1 cellular context compared by ENCODE assay signal in the genomic region with DNA sequence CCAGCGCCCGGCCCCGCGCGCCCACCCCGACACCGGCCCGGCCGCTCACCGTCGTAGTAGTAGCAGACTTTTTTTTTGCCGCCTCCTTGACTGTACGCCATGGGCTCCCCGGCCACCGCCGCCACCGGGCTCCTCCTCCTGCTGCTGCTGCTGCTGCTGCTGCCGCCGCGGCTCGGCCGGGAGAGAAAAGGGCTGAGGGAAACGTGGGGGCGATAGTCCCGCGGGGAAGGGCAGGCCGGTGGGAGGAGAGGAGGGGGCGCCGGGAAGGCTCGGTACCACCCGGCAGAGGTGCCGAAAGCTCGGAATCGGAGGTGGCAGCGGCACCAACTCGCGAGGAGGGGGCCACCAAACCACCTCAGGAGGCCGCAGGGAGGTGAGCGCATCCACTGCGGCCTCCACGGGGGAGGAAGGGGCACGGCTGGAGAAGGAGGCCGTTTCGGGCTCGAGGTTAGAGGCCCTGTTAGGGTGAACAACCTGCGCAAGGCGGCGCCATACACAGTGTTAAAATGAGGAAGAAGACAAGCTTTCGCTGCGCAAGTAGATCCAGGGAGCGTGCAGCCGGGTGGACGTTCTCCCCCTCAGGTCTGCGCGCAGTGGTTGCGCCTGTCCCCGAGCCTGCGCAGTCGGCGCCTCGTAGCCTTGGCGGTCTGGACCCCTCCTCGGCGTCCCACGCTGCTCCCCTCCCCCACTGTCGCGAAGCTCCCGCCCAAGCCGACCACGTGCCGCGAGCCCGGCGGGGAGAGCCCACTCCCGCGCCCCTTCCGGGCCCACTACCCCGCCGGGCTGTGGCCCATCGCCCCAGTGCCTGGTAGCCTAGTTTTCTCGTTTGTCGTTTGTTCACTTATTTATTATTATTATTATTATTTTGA.
TF ChIP-seq lines count a peak whose summit lies in the region.

A gene (minus strand): TSS at position 341 of the 869 bp plus-strand sequence. CDS start 240 bp downstream, at position 101.

TF ChIP-seq in H1, 55 proteins besides CTCF, POLR2A, EP300 and RAD21:
- TF ChIP-seq, protein P1, sequence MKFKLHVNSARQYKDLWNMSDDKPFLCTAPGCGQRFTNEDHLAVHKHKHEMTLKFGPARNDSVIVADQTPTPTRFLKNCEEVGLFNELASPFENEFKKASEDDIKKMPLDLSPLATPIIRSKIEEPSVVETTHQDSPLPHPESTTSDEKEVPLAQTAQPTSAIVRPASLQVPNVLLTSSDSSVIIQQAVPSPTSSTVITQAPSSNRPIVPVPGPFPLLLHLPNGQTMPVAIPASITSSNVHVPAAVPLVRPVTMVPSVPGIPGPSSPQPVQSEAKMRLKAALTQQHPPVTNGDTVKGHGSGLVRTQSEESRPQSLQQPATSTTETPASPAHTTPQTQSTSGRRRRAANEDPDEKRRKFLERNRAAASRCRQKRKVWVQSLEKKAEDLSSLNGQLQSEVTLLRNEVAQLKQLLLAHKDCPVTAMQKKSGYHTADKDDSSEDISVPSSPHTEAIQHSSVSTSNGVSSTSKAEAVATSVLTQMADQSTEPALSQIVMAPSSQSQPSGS (IDR thresholded peaks at IDR 0.05; ENCODE audit: low read length), result 0 out of 2 replicates have a peak, but pooled peaks have one; percentile 33
- TF ChIP-seq GABPA (IDR thresholded peaks at IDR 0.05; ENCODE audit: borderline replicate concordance, insufficient read depth, low read length) (no peak), TAF1 (IDR thresholded peaks at IDR 0.05; ENCODE audit: low read depth, low read length) (peak; percentile 79), NRF1 (IDR thresholded peaks at IDR 0.05; ENCODE audit: low read depth, low read length) (peak; percentile 67), HDAC2 (IDR thresholded peaks at IDR 0.05; ENCODE audit: borderline replicate concordance in 1 of 2, low read depth in 2 of 2, low read length in 2 of 2) (peak; percentile 92 to 98), SP1 (IDR thresholded peaks at IDR 0.05; ENCODE audit: low read depth, low read length) (no peak), RFX5 (IDR thresholded peaks at IDR 0.05; ENCODE audit: borderline replicate concordance, low read depth, low read length) (no peak), TAF7 (optimal IDR thresholded peaks at IDR 0.05; ENCODE audit: borderline replicate concordance, low read depth, low read length) (peak; percentile 16), BACH1 (IDR thresholded peaks at IDR 0.05; ENCODE audit: low read length) (no peak; the same call in 1 of the 2 replicates), CHD1 (IDR thresholded peaks at IDR 0.05; ENCODE audit: low read depth, low read length) (peak; percentile 96), POLR2AphosphoS5 (IDR thresholded peaks at IDR 0.05; ENCODE audit: low read depth, low read length) (peak; percentile 87), SP2 (IDR thresholded peaks at IDR 0.05; ENCODE audit: low read length) (no peak), KDM5A (IDR thresholded peaks at IDR 0.05; ENCODE audit: low read length) (no peak), ASH2L (IDR thresholded peaks at IDR 0.05; ENCODE audit: low read length) (peak; percentile 80), JUND (IDR thresholded peaks at IDR 0.05; ENCODE audit: low read length) (peak; percentile 97), SIN3A (conservative IDR thresholded peaks at IDR 0.05 in 1 of 2, IDR thresholded peaks at IDR 0.05 in 1 of 2; ENCODE audit: low read depth in 1 of 2, low read length in 2 of 2) (0 out of 4 replicates have a peak, but pooled peaks of 1 of the 2 experiments have one; percentile 26), CEBPB (IDR thresholded peaks at IDR 0.05; ENCODE audit: low read depth, low read length) (no peak), RBBP5 (IDR thresholded peaks at IDR 0.05; ENCODE audit: borderline replicate concordance, low read depth, low read length) (peak; percentile 56; the same call in 1 of the 2 replicates), EGR1 (IDR thresholded peaks at IDR 0.05; ENCODE audit: borderline replicate concordance, low read depth, low read length) (peak; percentile 38; the same call in 1 of the 2 replicates), POU5F1 (IDR thresholded peaks at IDR 0.05; ENCODE audit: low read depth, low read length) (no peak), RNF2 (IDR thresholded peaks at IDR 0.05; ENCODE audit: borderline replicate concordance, low read depth, low read length, missing control alignments, poor library complexity, severe bottlenecking) (peak; percentile 45), TEAD4 (IDR thresholded peaks at IDR 0.05; ENCODE audit: low read depth, low read length) (no peak), CREB1 (IDR thresholded peaks at IDR 0.05) (peak; percentile 37), SIRT6 (IDR thresholded peaks at IDR 0.05; ENCODE audit: low read length) (no peak), SRF (IDR thresholded peaks at IDR 0.05; ENCODE audit: low read depth, low read length) (no peak), NANOG (IDR thresholded peaks at IDR 0.05; ENCODE audit: insufficient read depth, low read depth, low read length, poor library complexity, severe bottlenecking) (peak; percentile 40), TCF12 (IDR thresholded peaks at IDR 0.05; ENCODE audit: low read depth, low read length) (0 out of 2 replicates have a peak, but pooled peaks have one; percentile 61), CBX8 (IDR thresholded peaks at IDR 0.05; ENCODE audit: borderline replicate concordance, low read depth, low read length) (no peak), RXRA (IDR thresholded peaks at IDR 0.05; ENCODE audit: insufficient read depth, low read depth, low read length) (no peak), SP4 (IDR thresholded peaks at IDR 0.05; ENCODE audit: low read length) (peak; percentile 88), TBP (IDR thresholded peaks at IDR 0.05; ENCODE audit: low read depth, low read length) (peak; percentile 60), YY1 (IDR thresholded peaks at IDR 0.05; ENCODE audit: low read depth, low read length) (peak; percentile 5; the same call in 1 of the 2 replicates), CTBP2 (IDR thresholded peaks at IDR 0.05; ENCODE audit: borderline replicate concordance, insufficient read depth, insufficient read length, low read length) (no peak), KDM4A (IDR thresholded peaks at IDR 0.05; ENCODE audit: low read depth, low read length, severe bottlenecking) (peak; percentile 35), SUZ12 (IDR thresholded peaks at IDR 0.05; ENCODE audit: low read length) (no peak; the same call in 1 of the 2 replicates), PHF8 (conservative IDR thresholded peaks at IDR 0.05; ENCODE audit: low read depth, low read length) (peak; percentile 73), BRCA1 (IDR thresholded peaks at IDR 0.05; ENCODE audit: low read depth, low read length) (peak; percentile 47; the same call in 1 of the 2 replicates), GTF2F1 (IDR thresholded peaks at IDR 0.05; ENCODE audit: borderline replicate concordance, low read depth, low read length) (peak; percentile 27; the same call in 1 of the 2 replicates), CHD2 (IDR thresholded peaks at IDR 0.05; ENCODE audit: low read length) (peak; percentile 57)
- TF ChIP-seq, protein P2, sequence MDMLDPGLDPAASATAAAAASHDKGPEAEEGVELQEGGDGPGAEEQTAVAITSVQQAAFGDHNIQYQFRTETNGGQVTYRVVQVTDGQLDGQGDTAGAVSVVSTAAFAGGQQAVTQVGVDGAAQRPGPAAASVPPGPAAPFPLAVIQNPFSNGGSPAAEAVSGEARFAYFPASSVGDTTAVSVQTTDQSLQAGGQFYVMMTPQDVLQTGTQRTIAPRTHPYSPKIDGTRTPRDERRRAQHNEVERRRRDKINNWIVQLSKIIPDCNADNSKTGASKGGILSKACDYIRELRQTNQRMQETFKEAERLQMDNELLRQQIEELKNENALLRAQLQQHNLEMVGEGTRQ (IDR thresholded peaks at IDR 0.05; ENCODE audit: low read length), result peak; percentile 65
- TF ChIP-seq, protein P3, sequence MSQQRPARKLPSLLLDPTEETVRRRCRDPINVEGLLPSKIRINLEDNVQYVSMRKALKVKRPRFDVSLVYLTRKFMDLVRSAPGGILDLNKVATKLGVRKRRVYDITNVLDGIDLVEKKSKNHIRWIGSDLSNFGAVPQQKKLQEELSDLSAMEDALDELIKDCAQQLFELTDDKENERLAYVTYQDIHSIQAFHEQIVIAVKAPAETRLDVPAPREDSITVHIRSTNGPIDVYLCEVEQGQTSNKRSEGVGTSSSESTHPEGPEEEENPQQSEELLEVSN (IDR thresholded peaks at IDR 0.05), result peak; percentile 100
- TF ChIP-seq, protein P4, sequence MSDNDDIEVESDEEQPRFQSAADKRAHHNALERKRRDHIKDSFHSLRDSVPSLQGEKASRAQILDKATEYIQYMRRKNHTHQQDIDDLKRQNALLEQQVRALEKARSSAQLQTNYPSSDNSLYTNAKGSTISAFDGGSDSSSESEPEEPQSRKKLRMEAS (IDR thresholded peaks at IDR 0.05), result peak; percentile 100
- TF ChIP-seq, protein P5, sequence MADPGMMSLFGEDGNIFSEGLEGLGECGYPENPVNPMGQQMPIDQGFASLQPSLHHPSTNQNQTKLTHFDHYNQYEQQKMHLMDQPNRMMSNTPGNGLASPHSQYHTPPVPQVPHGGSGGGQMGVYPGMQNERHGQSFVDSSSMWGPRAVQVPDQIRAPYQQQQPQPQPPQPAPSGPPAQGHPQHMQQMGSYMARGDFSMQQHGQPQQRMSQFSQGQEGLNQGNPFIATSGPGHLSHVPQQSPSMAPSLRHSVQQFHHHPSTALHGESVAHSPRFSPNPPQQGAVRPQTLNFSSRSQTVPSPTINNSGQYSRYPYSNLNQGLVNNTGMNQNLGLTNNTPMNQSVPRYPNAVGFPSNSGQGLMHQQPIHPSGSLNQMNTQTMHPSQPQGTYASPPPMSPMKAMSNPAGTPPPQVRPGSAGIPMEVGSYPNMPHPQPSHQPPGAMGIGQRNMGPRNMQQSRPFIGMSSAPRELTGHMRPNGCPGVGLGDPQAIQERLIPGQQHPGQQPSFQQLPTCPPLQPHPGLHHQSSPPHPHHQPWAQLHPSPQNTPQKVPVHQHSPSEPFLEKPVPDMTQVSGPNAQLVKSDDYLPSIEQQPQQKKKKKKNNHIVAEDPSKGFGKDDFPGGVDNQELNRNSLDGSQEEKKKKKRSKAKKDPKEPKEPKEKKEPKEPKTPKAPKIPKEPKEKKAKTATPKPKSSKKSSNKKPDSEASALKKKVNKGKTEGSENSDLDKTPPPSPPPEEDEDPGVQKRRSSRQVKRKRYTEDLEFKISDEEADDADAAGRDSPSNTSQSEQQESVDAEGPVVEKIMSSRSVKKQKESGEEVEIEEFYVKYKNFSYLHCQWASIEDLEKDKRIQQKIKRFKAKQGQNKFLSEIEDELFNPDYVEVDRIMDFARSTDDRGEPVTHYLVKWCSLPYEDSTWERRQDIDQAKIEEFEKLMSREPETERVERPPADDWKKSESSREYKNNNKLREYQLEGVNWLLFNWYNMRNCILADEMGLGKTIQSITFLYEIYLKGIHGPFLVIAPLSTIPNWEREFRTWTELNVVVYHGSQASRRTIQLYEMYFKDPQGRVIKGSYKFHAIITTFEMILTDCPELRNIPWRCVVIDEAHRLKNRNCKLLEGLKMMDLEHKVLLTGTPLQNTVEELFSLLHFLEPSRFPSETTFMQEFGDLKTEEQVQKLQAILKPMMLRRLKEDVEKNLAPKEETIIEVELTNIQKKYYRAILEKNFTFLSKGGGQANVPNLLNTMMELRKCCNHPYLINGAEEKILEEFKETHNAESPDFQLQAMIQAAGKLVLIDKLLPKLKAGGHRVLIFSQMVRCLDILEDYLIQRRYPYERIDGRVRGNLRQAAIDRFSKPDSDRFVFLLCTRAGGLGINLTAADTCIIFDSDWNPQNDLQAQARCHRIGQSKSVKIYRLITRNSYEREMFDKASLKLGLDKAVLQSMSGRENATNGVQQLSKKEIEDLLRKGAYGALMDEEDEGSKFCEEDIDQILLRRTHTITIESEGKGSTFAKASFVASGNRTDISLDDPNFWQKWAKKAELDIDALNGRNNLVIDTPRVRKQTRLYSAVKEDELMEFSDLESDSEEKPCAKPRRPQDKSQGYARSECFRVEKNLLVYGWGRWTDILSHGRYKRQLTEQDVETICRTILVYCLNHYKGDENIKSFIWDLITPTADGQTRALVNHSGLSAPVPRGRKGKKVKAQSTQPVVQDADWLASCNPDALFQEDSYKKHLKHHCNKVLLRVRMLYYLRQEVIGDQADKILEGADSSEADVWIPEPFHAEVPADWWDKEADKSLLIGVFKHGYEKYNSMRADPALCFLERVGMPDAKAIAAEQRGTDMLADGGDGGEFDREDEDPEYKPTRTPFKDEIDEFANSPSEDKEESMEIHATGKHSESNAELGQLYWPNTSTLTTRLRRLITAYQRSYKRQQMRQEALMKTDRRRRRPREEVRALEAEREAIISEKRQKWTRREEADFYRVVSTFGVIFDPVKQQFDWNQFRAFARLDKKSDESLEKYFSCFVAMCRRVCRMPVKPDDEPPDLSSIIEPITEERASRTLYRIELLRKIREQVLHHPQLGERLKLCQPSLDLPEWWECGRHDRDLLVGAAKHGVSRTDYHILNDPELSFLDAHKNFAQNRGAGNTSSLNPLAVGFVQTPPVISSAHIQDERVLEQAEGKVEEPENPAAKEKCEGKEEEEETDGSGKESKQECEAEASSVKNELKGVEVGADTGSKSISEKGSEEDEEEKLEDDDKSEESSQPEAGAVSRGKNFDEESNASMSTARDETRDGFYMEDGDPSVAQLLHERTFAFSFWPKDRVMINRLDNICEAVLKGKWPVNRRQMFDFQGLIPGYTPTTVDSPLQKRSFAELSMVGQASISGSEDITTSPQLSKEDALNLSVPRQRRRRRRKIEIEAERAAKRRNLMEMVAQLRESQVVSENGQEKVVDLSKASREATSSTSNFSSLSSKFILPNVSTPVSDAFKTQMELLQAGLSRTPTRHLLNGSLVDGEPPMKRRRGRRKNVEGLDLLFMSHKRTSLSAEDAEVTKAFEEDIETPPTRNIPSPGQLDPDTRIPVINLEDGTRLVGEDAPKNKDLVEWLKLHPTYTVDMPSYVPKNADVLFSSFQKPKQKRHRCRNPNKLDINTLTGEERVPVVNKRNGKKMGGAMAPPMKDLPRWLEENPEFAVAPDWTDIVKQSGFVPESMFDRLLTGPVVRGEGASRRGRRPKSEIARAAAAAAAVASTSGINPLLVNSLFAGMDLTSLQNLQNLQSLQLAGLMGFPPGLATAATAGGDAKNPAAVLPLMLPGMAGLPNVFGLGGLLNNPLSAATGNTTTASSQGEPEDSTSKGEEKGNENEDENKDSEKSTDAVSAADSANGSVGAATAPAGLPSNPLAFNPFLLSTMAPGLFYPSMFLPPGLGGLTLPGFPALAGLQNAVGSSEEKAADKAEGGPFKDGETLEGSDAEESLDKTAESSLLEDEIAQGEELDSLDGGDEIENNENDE (IDR thresholded peaks at IDR 0.05; ENCODE audit: insufficient replicate concordance, low read length), result no peak
TF ChIP-seq in H1: peak in this region for 27.
